ENCODE assay signal across 21 cellular contexts in the genomic region with DNA sequence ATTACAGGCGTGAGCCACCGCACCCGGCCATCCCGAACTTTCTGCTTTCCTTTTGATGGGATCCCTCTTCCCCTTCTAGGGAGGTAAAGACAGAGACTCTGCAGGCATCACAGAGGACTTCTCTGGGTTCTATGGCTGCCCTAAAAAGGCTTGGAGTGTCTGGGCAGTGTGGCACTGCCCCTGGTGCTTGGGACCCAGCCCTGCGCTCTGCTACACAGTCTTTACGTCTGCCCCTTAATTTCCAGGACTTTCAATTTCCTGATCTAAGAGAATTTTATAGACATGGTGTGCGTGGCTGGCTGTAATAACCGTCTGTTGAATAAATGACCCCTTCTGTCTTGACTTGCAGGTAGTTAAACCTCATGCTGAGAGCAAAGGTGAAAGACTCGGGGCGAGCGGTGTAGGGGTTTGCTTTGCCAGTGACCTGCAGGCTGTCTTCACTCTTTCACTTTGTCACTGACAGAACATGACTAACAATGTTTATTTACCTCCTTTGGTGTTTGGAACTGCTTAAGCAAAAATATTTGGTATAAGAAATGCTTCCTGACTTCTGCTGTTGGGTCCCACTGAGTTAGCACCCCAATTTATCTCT.
"Had no signal": no experiment of that assay in that cellular context is flagged by ENCODE, and none has a peak within 500 bp of the region (broad histone marks: within the 10 kb centered on the region; RNA-seq: fewer than 3 reads in every experiment).

No MANE protein-coding gene starts in this region.

- H3K27ac ChIP-seq: heart left ventricle, parathyroid adenoma, psoas muscle, sigmoid colon, skin epidermis had no signal

- H3K4me1 ChIP-seq: heart left ventricle, parathyroid adenoma, psoas muscle, sigmoid colon had no signal

- H3K27me3 ChIP-seq: heart left ventricle, sigmoid colon had no signal

- H3K36me3 ChIP-seq: heart left ventricle, sigmoid colon had no signal

- DNase-seq: cerebellar nuclear complex; dermis blood vessel endothelial cell; effector CD4-positive, alpha-beta T cell; foreskin melanocyte; heart left ventricle; hypothalamus; islet precursor cell; left ventricle myocardium superior; mesenchymal stem cell; midbrain; naive B cell; psoas muscle; retina; sigmoid colon; stimulated activated CD4-positive, alpha-beta T cell treated with anti-CD3 and anti-CD28 coated beads, Interleukin-12 subunit alpha, Interleukin-12 subunit beta, amount 100 ng/mL, for 4 hours; stimulated activated CD4-positive, alpha-beta T cell treated with anti-CD3 and anti-CD28 coated beads, Interleukin-2, amount 100 ng/mL, for 48 hours; stimulated activated naive CD4-positive, alpha-beta T cell treated with Interleukin-2 at 50 U/mL for 16 hours; trophoblast cell had no signal

- ATAC-seq: heart left ventricle, left ventricle myocardium superior, psoas muscle had no signal

- H3K9me3 ChIP-seq: heart left ventricle, psoas muscle, sigmoid colon had no signal

- H3K4me3 ChIP-seq: heart left ventricle, lung, psoas muscle, sigmoid colon, skin epidermis had no signal
